Comparison of ENCODE assay signal across 19 cellular contexts in the genomic region with DNA sequence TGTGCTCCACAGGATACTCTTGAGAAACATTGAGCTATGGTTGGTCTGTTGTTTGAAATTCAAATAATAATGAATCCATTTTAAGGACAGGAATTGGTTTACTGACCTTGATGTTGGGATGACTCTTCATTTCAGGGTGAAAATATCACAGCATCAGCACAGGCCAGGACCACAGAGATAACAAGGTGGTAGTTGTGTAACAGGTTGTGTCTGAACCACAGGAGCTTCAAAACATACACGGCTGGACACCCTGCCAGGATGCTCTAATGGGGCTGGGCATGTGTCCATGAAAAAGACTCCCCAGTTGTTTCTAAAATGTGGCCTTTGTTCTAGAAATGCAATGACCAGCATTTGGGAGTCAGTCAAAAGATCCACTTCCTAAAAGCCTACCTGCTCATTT.
A peak's percentile ranks its signal among the peaks of the same experiment; 100 is the strongest.
DNase-seq lines count a peak whose midpoint lies in the region; ATAC-seq, FAIRE-seq and TF ChIP-seq lines count a peak whose summit lies in the region.
"Had no signal": no experiment of that assay in that cellular context is flagged by ENCODE, and none has a peak within 500 bp of the region (broad histone marks: within the 10 kb centered on the region; RNA-seq: fewer than 3 reads in every experiment).

No MANE protein-coding gene starts in this region.

- peaks cover 0 to 3% (median 0%) of the 10 kb centered on the region in 4 donors for H3K4me1 ChIP-seq in right lobe of liver
- H3K4me1 ChIP-seq in HepG2 (ENCODE audit: insufficient read depth, low read length) = peaks cover 28% of the 10 kb centered on the region
- H3K4me1 ChIP-seq in subcutaneous abdominal adipose tissue (ENCODE audit: control insufficient read depth in 5 of 5, insufficient read depth in 5 of 5, low read length in 5 of 5) = peaks cover 0 to 9% (median 3%) of the 10 kb centered on the region in 5 donors

- H3K4me3 Mint-ChIP-seq in MCF 10A (ENCODE audit: unreplicated experiment) = no peak overlapping the region
- H3K4me3 Mint-ChIP-seq: CD4-positive, alpha-beta memory T cell had no signal

- 29% methylated on average over 1 of the region's 1 CpG for WGBS in right lobe of liver (ENCODE audit: insufficient coverage, low coverage, low lambda C conversion rate, missing lambda C conversion rate)
- WGBS in HepG2 (ENCODE audit: low lambda C conversion rate) = 60% methylated on average over 1 of the region's 1 CpG

- BruUV-seq in HepG2 (replicated peaks; lab: Mats Ljungman, UMichigan) = no TSS peak
- no TSS peak for BruUV-seq in MCF 10A (replicated peaks; lab: Mats Ljungman, UMichigan)

- no peaks in the 10 kb centered on the region for H3K9me3 Mint-ChIP-seq in MCF 10A (ENCODE audit: unreplicated experiment)
- H3K9me3 Mint-ChIP-seq: CD4-positive, alpha-beta memory T cell had no signal

- no peaks in the 10 kb centered on the region for H3K9me3 ChIP-seq in right lobe of liver
- H3K9me3 ChIP-seq in HepG2 (ENCODE audit: low read length) = no peaks in the 10 kb centered on the region
- no peaks in the 10 kb centered on the region for H3K9me3 ChIP-seq in subcutaneous abdominal adipose tissue (ENCODE audit: control insufficient read depth in 5 of 5, low read length in 5 of 5)

- ATAC-seq in right lobe of liver (peak; percentile 49 to 84 (median 60)), HepG2 (no peak), GM21390 (IDR thresholded peaks at IDR 0.05; ENCODE audit: unreplicated experiment) (no peak)

- intact Hi-C loops in right lobe of liver (cut with DNase I) (no loop called here), HepG2 (cut with micrococcal nuclease; ENCODE audit: unreplicated experiment) (no loop called here), MCF 10A (cut with micrococcal nuclease) (no loop called here)

- no peak overlapping the region for H3K27ac Mint-ChIP-seq in MCF 10A (ENCODE audit: low read depth, unreplicated experiment)

- no peak overlapping the region for H3K27ac ChIP-seq in right lobe of liver
- no peak overlapping the region for H3K27ac ChIP-seq in HepG2 (ENCODE audit: extremely low read length, insufficient read depth, low read length)
- H3K27ac ChIP-seq in subcutaneous abdominal adipose tissue (ENCODE audit: low read depth, low read length) = peak overlapping the region; percentile 65
- H3K27ac ChIP-seq in brain microvascular endothelial cell = no peak overlapping the region

- TF ChIP-seq EP300 in HepG2 (IDR thresholded peaks at IDR 0.05; ENCODE audit: low read depth in 2 of 2, low read length in 2 of 2) (no peak), HepG2 (CRISPR knock-in tag; IDR thresholded peaks at IDR 0.05; ENCODE audit: borderline replicate concordance) (no peak)

- peaks cover 53% of the 10 kb centered on the region for H3K36me3 Mint-ChIP-seq in MCF 10A (ENCODE audit: insufficient read depth, unreplicated experiment)

- CTCF ChIA-PET in HepG2 (lab: Yijun Ruan, JAX; ENCODE audit: low intra/inter-chr PET ratio, low total read pairs) (no interaction called here), MCF 10A (lab: Yijun Ruan, JAX) (interaction anchor here (0.5 to 1.6 kb wide), 3 partner anchors 36 to 76 kb away, joined by 3 read pairs; no protein-coding TSS in a partner anchor)

- POLR2A ChIA-PET in HepG2 (lab: Yijun Ruan, JAX) (no interaction called here), MCF 10A (lab: Yijun Ruan, JAX) (no interaction called here)

- H3K79me2 ChIP-seq in HepG2 (ENCODE audit: insufficient read depth, low read length) = no peaks in the 10 kb centered on the region

- no peak overlapping the region for H3K4me2 ChIP-seq in HepG2 (ENCODE audit: low read depth, low read length)

- no peaks in the 10 kb centered on the region for H4K20me1 ChIP-seq in HepG2 (ENCODE audit: insufficient read depth, low read length)

- no peak for TF ChIP-seq POLR2A in right lobe of liver (IDR thresholded peaks at IDR 0.05)
- no peak for TF ChIP-seq POLR2A in HepG2 (IDR thresholded peaks at IDR 0.05; ENCODE audit: insufficient read depth in 1 of 2, low read depth in 2 of 2, low read length in 2 of 2)

- TF ChIP-seq RAD21 in HepG2 (CRISPR knock-in tag; IDR thresholded peaks at IDR 0.05) = no peak

- H3K9ac ChIP-seq in HepG2 (ENCODE audit: insufficient read depth, low read depth, low read length) = no peak overlapping the region
- no peak overlapping the region for H3K9ac ChIP-seq in subcutaneous abdominal adipose tissue (ENCODE audit: low read length in 5 of 5)

- in situ Hi-C loops in HepG2 (cut with HindIII; ENCODE audit: extremely low pct_ligation_motif_present, low pct_unique_long_range_greater_than_20kb) (no loop called here), brain microvascular endothelial cell (cut with HindIII; ENCODE audit: low pct_ligation_motif_present, low sequenced_read_pairs) (no loop called here)

- DNase-seq in right lobe of liver (peak in 1 of 3 donors; percentile 54), HepG2 (ENCODE audit: low spot score) (no peak), choroid plexus epithelial cell (ENCODE audit: low read depth) (peak; percentile 28), medulla oblongata (ENCODE audit: extremely low spot score) (peak; percentile 24), brain microvascular endothelial cell (no peak), MCF 10A (ENCODE audit: unreplicated experiment) (no peak)
- DNase-seq: Calu3; CD4-positive, alpha-beta memory T cell; COR-L47; DMS53; DMS79 treated with DMSO at 0.1 percent for 48 hours; GF-D8; GOT3; H7; HCEC 1CT had no signal

- H3K36me3 ChIP-seq in right lobe of liver (peaks cover 3 to 44% (median 23%) of the 10 kb centered on the region in 4 donors), HepG2 (replicated peaks in 1 of 2; ENCODE audit: control insufficient read depth in 1 of 2, insufficient read depth in 2 of 2, low read length in 2 of 2) (peaks cover 5 to 25% of the 10 kb centered on the region in 2 experiments), subcutaneous abdominal adipose tissue (ENCODE audit: control insufficient read depth in 5 of 5, insufficient read depth in 5 of 5, low read length in 5 of 5) (peaks cover 32 to 79% (median 63%) of the 10 kb centered on the region in 5 donors), brain microvascular endothelial cell (replicated peaks) (peaks cover 50% of the 10 kb centered on the region)

- no peak overlapping the region for H3K4me3 ChIP-seq in right lobe of liver
- no peak overlapping the region for H3K4me3 ChIP-seq in HepG2 (replicated peaks in 1 of 3; ENCODE audit: insufficient read depth in 1 of 3, low read depth in 2 of 3, low read length in 3 of 3)
- H3K4me3 ChIP-seq in choroid plexus epithelial cell (ENCODE audit: low read depth, low read length) = no peak overlapping the region
- H3K4me3 ChIP-seq in subcutaneous abdominal adipose tissue (ENCODE audit: low read depth in 1 of 5, low read length in 5 of 5) = no peak overlapping the region
- H3K4me3 ChIP-seq in brain microvascular endothelial cell (ENCODE audit: low read depth, low read length) = no peak overlapping the region

- TF ChIP-seq CTCF in right lobe of liver (IDR thresholded peaks at IDR 0.05) (no peak), HepG2 (CRISPR knock-in tag; IDR thresholded peaks at IDR 0.05) (no peak), choroid plexus epithelial cell (conservative IDR thresholded peaks at IDR 0.05; ENCODE audit: low read depth, low read length) (no peak), brain microvascular endothelial cell (IDR thresholded peaks at IDR 0.05; ENCODE audit: low read depth, low read length, missing control alignments) (no peak), MCF 10A (IDR thresholded peaks at IDR 0.05; ENCODE audit: unreplicated experiment) (no peak)

- H3K27me3 Mint-ChIP-seq in MCF 10A (ENCODE audit: insufficient read depth, unreplicated experiment) = no peaks in the 10 kb centered on the region
- H3K27me3 Mint-ChIP-seq: CD4-positive, alpha-beta memory T cell had no signal

- no peaks in the 10 kb centered on the region for H3K4me1 Mint-ChIP-seq in MCF 10A (ENCODE audit: insufficient read depth, unreplicated experiment)

- H3K27me3 ChIP-seq in right lobe of liver = no peaks in the 10 kb centered on the region
- no peaks in the 10 kb centered on the region for H3K27me3 ChIP-seq in HepG2 (ENCODE audit: control insufficient read depth in 1 of 2, insufficient read depth in 2 of 2, low read length in 2 of 2)
- no peaks in the 10 kb centered on the region for H3K27me3 ChIP-seq in subcutaneous abdominal adipose tissue (ENCODE audit: control insufficient read depth in 5 of 5, insufficient read depth in 4 of 5, low read length in 5 of 5)
- no peaks in the 10 kb centered on the region for H3K27me3 ChIP-seq in brain microvascular endothelial cell (replicated peaks)

- H2AFZ ChIP-seq in HepG2 (ENCODE audit: low read length) = no peak overlapping the region

- no peak for FAIRE-seq in HepG2 (lab: Jason Lieb, UNC)
- FAIRE-seq: GM12891, GM18507 had no signal

TF ChIP-seq in HepG2, 621 proteins besides CTCF, POLR2A, EP300 and RAD21:
- no peak for TF ChIP-seq ZKSCAN1 (IDR thresholded peaks at IDR 0.05; ENCODE audit: low read length)
- no peak for TF ChIP-seq KDM5A (IDR thresholded peaks at IDR 0.05; ENCODE audit: borderline replicate concordance, low read length)
- no peak for TF ChIP-seq HNRNPH1 (optimal IDR thresholded peaks at IDR 0.05; ENCODE audit: low read depth, low read length)
- TF ChIP-seq BCL6 (CRISPR knock-in tag; IDR thresholded peaks at IDR 0.05) = no peak
- TF ChIP-seq JUN (CRISPR knock-in tag; IDR thresholded peaks at IDR 0.05) = no peak
- TF ChIP-seq KDM4B (CRISPR knock-in tag; IDR thresholded peaks at IDR 0.05) = no peak
- TF ChIP-seq ZBTB7A (CRISPR knock-in tag; IDR thresholded peaks at IDR 0.05) = no peak
- TF ChIP-seq SUZ12 (IDR thresholded peaks at IDR 0.05; ENCODE audit: low read depth, low read length) = no peak
- no peak for TF ChIP-seq AGO2 (optimal IDR thresholded peaks at IDR 0.05; ENCODE audit: low read depth, low read length)
- no peak for TF ChIP-seq FOXC1 (CRISPR knock-in tag; IDR thresholded peaks at IDR 0.05; ENCODE audit: borderline replicate concordance)

Comparison
In these comparisons a context has a peak if more than half of its experiments do, and no peak if none do; other contexts are left out.
1. ATAC-seq: peak in right lobe of liver (4 of 4); none in HepG2 (single experiment) and GM21390 (single experiment).
2. DNase-seq: peak in choroid plexus epithelial cell (single experiment) and medulla oblongata (single experiment); none in HepG2 (single experiment), brain microvascular endothelial cell (single experiment) and MCF 10A (single experiment).